In the genomic region with DNA sequence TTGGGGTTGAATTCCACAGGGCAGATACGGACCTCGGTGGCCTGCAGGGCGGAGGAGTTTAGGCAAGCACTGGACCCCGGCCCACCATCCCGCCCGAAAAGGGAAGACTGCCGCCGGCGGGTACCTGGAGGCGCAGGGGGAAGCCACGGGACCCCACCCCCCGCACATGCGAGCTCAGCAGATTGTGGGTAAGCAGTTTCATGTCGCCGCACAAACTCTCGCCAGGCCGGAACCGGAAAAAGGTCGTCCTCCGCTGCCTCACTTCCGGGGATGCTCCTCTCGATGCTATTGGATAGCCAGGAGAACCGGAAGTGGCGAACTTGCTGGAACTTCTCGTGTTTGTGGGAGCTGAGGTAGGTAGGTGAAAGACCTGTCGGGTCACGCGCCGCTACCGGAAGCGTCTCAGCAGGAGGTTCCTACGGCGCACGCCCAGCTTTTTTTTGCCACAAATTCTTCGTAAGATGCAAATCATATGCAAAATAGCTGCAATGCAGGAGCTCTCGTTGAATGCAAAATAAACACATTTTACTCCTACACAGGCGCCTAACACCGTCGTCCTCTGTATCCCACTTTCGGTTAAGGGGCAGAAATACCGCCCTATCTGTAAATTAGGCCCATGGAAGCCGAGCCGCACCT, we compare ENCODE assay signal across 8 cellular contexts. TPM values are rescaled to one million over a fixed set of nuclear protein-coding genes. Genes with fewer than 3 reads are reported as not detected.
DNase-seq lines count a peak whose midpoint lies in the region; ATAC-seq and TF ChIP-seq lines count a peak whose summit lies in the region.

A gene (minus strand): TSS at position 235 of the 636 bp plus-strand sequence. CDS start 33 bp downstream, at position 202.

- no peaks in the 10 kb centered on the region for H3K9me3 ChIP-seq in thoracic aorta

- TF ChIP-seq CTCF in omental fat pad (IDR thresholded peaks at IDR 0.05) (no peak), thoracic aorta (IDR thresholded peaks at IDR 0.05) (no peak)

- H3K27ac Mint-ChIP-seq in activated naive CD4-positive, alpha-beta T cell treated with anti-CD3 and anti-CD28 coated beads, Interleukin-2, amount 50 U/mL, for 72 hours, result peak within 1 kb of the TSS; percentile 99

- DNase-seq in GM04504 (ENCODE audit: low read depth), result peak; percentile 92
- peak; percentile 99 for DNase-seq in NCI-H1092 treated with DMSO at 0.1 percent for 48 hours (lab: John Stamatoyannopoulos, UW)
- peak; percentile 95 for DNase-seq in SKM-1 (lab: John Stamatoyannopoulos, UW; ENCODE audit: unreplicated experiment)
- peak; percentile 91 to 98 for DNase-seq in activated naive CD4-positive, alpha-beta T cell treated with anti-CD3 and anti-CD28 coated beads, Interleukin-2, amount 50 U/mL, for 72 hours (ENCODE audit: low spot score in 2 of 2)
- peak; percentile 77 for DNase-seq in glomerular endothelial cell (ENCODE audit: extremely low read depth, low read depth, low spot score)
- DNase-seq in omental fat pad (ENCODE audit: low spot score), result peak; percentile 87
- peak; percentile 96 for DNase-seq in thoracic aorta (ENCODE audit: low spot score)

- H3K27me3 ChIP-seq in thoracic aorta (replicated peaks; ENCODE audit: insufficient read depth), result no peaks in the 10 kb centered on the region

- H3K36me3 Mint-ChIP-seq in activated naive CD4-positive, alpha-beta T cell treated with anti-CD3 and anti-CD28 coated beads, Interleukin-2, amount 50 U/mL, for 72 hours, result peaks cover 27 to 28% of the 10 kb centered on the region in 2 donors

- peak; percentile 59 for ATAC-seq in HG02571 (IDR thresholded peaks at IDR 0.05; ENCODE audit: unreplicated experiment)
- ATAC-seq in activated naive CD4-positive, alpha-beta T cell treated with anti-CD3 and anti-CD28 coated beads, Interleukin-2, amount 50 U/mL, for 72 hours, result peak; percentile 84 to 85
- ATAC-seq in omental fat pad (ENCODE audit: low FRiP score), result peak; percentile 88
- peak; percentile 88 for ATAC-seq in thoracic aorta (ENCODE audit: insufficient number of reproducible peaks, low FRiP score, low read depth)

- peaks cover 10% of the 10 kb centered on the region for H3K36me3 ChIP-seq in thoracic aorta

- peaks cover 8 to 19% of the 10 kb centered on the region in 2 donors for H3K4me1 ChIP-seq in thoracic aorta (ENCODE audit: control insufficient read depth in 1 of 2, low read depth in 2 of 2)

- H3K27ac ChIP-seq in thoracic aorta, result peak within 1 kb of the TSS; percentile 97 to 100

- no peaks in the 10 kb centered on the region for H3K9me3 Mint-ChIP-seq in activated naive CD4-positive, alpha-beta T cell treated with anti-CD3 and anti-CD28 coated beads, Interleukin-2, amount 50 U/mL, for 72 hours

- H3K4me3 ChIP-seq in thoracic aorta, result peak within 1 kb of the TSS; percentile 79

RNA-seq across cellular contexts. Expression of the gene that starts here (rescaled TPM):
- 100 to 1,000 TPM; 198 to 213 TPM for total RNA-seq in activated naive CD4-positive, alpha-beta T cell treated with anti-CD3 and anti-CD28 coated beads, Interleukin-2, amount 50 U/mL, for 72 hours
- total RNA-seq in glomerular endothelial cell (217 and 259 TPM in 2 replicates), omental fat pad (100 to 1,000 TPM; 180 to 263 (median 215) TPM), thoracic aorta (100 to 1,000 TPM; 157 to 218 TPM)

Comparison
In these comparisons a context has a peak if more than half of its experiments do, and no peak if none do; other contexts are left out.
1. Peak in every context shown above with its lines: DNase-seq, ATAC-seq, H3K4me3 ChIP-seq and H3K27ac ChIP-seq.